Comparison of ENCODE assay signal across 9 cellular contexts in the genomic region with DNA sequence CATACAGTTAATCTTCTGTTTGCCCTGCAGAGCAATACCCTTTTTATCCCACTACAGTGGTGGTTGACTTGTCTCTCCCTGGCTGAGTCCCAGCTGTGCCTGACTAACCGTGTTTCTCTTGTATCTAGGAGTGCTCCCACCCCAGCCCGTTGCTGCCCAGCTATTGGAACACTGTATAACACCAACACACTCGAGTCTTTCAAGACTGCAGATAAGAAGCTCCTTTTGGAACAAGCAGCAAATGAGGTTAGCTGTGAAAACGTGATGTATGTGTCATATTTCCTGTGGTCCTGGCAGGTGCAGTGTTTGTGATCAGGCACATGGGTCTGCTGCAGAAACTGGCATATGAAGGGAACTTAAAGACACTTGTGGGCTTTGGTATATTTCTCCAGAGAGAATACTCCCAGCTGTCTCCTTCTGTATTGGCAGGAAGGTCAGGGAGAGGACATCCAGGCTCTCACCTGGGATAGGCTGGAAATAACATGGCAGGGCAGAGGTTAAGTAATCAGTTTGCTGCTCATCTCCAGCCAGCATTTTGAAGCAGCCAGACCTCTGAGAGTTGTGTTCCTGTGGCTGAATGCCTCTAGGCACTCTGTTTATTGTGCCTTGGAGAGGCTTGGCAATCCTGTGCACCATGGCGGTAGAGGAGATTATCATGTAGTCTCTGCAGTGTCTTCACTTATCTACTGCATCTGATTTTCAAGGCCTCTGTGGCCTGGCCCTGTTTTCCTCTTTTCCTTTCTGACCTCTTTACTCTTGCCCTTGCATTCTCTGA.
DNase-seq lines count a peak whose midpoint lies in the region; ATAC-seq, FAIRE-seq and TF ChIP-seq lines count a peak whose summit lies in the region.
"Had no signal": no experiment of that assay in that cellular context is flagged by ENCODE, and none has a peak within 500 bp of the region (broad histone marks: within the 10 kb centered on the region; RNA-seq: fewer than 3 reads in every experiment).

No MANE protein-coding gene starts in this region.

- H3K9me3 Mint-ChIP-seq in effector memory CD8-positive, alpha-beta T cell = no peaks in the 10 kb centered on the region

- peaks cover 37% of the 10 kb centered on the region for H3K36me3 Mint-ChIP-seq in effector memory CD8-positive, alpha-beta T cell (ENCODE audit: insufficient read depth)

- DNase-seq in NCI-H226 (peak; percentile 74), H54 (ENCODE audit: insufficient read length, low spot score) (no peak)
- DNase-seq in effector memory CD8-positive, alpha-beta T cell = peak; percentile 21 to 29 (median 26)
- peak in 2 of 3 donors; percentile 12 to 32 for DNase-seq in stimulated activated CD4-positive, alpha-beta T cell treated with anti-CD3 and anti-CD28 coated beads, TNF-alpha, amount 100 ng/mL, for 48 hours (ENCODE audit: low read depth in 3 of 3)
- DNase-seq in effector CD4-positive, alpha-beta T cell = no peak
- DNase-seq: heart left ventricle had no signal

- H3K27me3 Mint-ChIP-seq in effector memory CD8-positive, alpha-beta T cell = no peaks in the 10 kb centered on the region

- H3K4me3 Mint-ChIP-seq in effector memory CD8-positive, alpha-beta T cell = peak overlapping the region; percentile 30 to 40

- H3K27ac Mint-ChIP-seq in effector memory CD8-positive, alpha-beta T cell = peak overlapping the region; percentile 89 to 91

- no peak for TF ChIP-seq POLR2A in H54 (IDR thresholded peaks at IDR 0.05; ENCODE audit: low read depth, low read length)

- ATAC-seq in GM21390 (IDR thresholded peaks at IDR 0.05; ENCODE audit: unreplicated experiment) (peak; percentile 73), GM19035 (IDR thresholded peaks at IDR 0.05; ENCODE audit: unreplicated experiment) (no peak)
- peak; percentile 98 for ATAC-seq in effector memory CD8-positive, alpha-beta T cell (replicated peaks)

- peaks cover 17 to 30% of the 10 kb centered on the region in 2 donors for H3K4me1 Mint-ChIP-seq in effector memory CD8-positive, alpha-beta T cell (ENCODE audit: low read depth in 2 of 2)

- FAIRE-seq in H54 (lab: Jason Lieb, UNC) = no peak
- FAIRE-seq: H1 had no signal

Comparison
In these comparisons a context has a peak if more than half of its experiments do, and no peak if none do; other contexts are left out.
1. DNase-seq: peak in NCI-H226 (single experiment), effector memory CD8-positive, alpha-beta T cell (3 of 3) and stimulated activated CD4-positive, alpha-beta T cell treated with anti-CD3 and anti-CD28 coated beads, TNF-alpha, amount 100 ng/mL, for 48 hours (2 of 3); none in H54 (single experiment) and effector CD4-positive, alpha-beta T cell (single experiment).